21 cellular contexts compared by ENCODE assay signal in genomic region chr15:70167155-70167554, GRCh38.
A peak's percentile ranks its signal among the peaks of the same experiment; 100 is the strongest.
DNase-seq lines count a peak whose midpoint lies in the region; ATAC-seq, FAIRE-seq and TF ChIP-seq lines count a peak whose summit lies in the region.
"Had no signal": no experiment of that assay in that cellular context is flagged by ENCODE, and none has a peak within 500 bp of the region (broad histone marks: within the 10 kb centered on the region; RNA-seq: fewer than 3 reads in every experiment).

No MANE protein-coding gene starts in this region.

- H3K27me3 ChIP-seq in K562 (ENCODE audit: control insufficient read depth in 2 of 2, insufficient read depth in 2 of 2, low read length in 2 of 2) (peaks cover 3 to 63% of the 10 kb centered on the region in 2 experiments; a peak in 3 of 5 replicates), mesenchymal stem cell (ENCODE audit: control insufficient read depth in 1 of 2, insufficient read depth in 1 of 2, low read length in 2 of 2) (peaks cover 15 to 34% of the 10 kb centered on the region in 2 experiments), thyroid gland (no peaks in the 10 kb centered on the region)
- H3K27me3 ChIP-seq: BLaER1 had no signal

- in situ Hi-C loops in K562 (cut with MboI), result no loop called here

- peaks cover 11% of the 10 kb centered on the region for H3K4me1 ChIP-seq in HEK293 (ENCODE audit: control insufficient read depth, insufficient read depth, low read length)
- H3K4me1 ChIP-seq in K562 (replicated peaks in 1 of 2; ENCODE audit: control insufficient read depth in 2 of 2, insufficient read depth in 2 of 2, low read length in 2 of 2), result peaks cover 0 to 5% of the 10 kb centered on the region in 2 experiments; a peak in 4 of 5 replicates
- H3K4me1 ChIP-seq in mesenchymal stem cell (ENCODE audit: control insufficient read depth, insufficient read depth, low read depth, low read length), result peaks cover 11% of the 10 kb centered on the region
- H3K4me1 ChIP-seq in thyroid gland, result peaks cover 30 to 32% of the 10 kb centered on the region in 2 donors
- H3K4me1 ChIP-seq: BLaER1 had no signal

- no TSS peak for BruUV-seq in K562 (replicated peaks; lab: Mats Ljungman, UMichigan)

- H4K91ac ChIP-seq in mesenchymal stem cell (ENCODE audit: low read length), result peak overlapping the region; percentile 28

- no peak overlapping the region for H2BK120ac ChIP-seq in mesenchymal stem cell (ENCODE audit: low read depth, low read length)

- H4K20me1 ChIP-seq in K562 (replicated peaks; ENCODE audit: control insufficient read depth, insufficient read depth, low read length), result 0 out of 2 replicates have a peak, but pooled peaks cover 4% of the 10 kb centered on the region
- H4K20me1 ChIP-seq: BLaER1 had no signal

- H3K36me3 ChIP-seq in HEK293 (ENCODE audit: control insufficient read depth in 2 of 2, insufficient read depth in 1 of 2, low read length in 2 of 2) (no peaks in the 10 kb centered on the region), K562 (ENCODE audit: control insufficient read depth, insufficient read depth, low read length) (no peaks in the 10 kb centered on the region), mesenchymal stem cell (ENCODE audit: control insufficient read depth in 1 of 2, insufficient read depth in 2 of 2, low read depth in 1 of 2, low read length in 2 of 2) (no peaks in the 10 kb centered on the region), thyroid gland (no peaks in the 10 kb centered on the region)
- H3K36me3 ChIP-seq: BLaER1 had no signal

- TF ChIP-seq CTCF in HEK293 (tag by site-specific recombination; IDR thresholded peaks at IDR 0.05) (no peak), K562 (IDR thresholded peaks at IDR 0.05 in 2 of 3, conservative IDR thresholded peaks at IDR 0.05 in 1 of 3; ENCODE audit: insufficient read depth in 2 of 3, low read depth in 1 of 3, low read length in 3 of 3) (no peak), thyroid gland (IDR thresholded peaks at IDR 0.05) (no peak)

- no peak overlapping the region for H2BK12ac ChIP-seq in mesenchymal stem cell (ENCODE audit: low read length in 2 of 2)

- POLR2A ChIA-PET in HEK293 (lab: Yijun Ruan, JAX) (interaction anchor here (1.1 kb wide), 1 partner anchor 67 kb away, joined by 11 read pairs; no protein-coding TSS in a partner anchor), K562 (lab: Yijun Ruan, JAX) (interaction anchor here (0.6 kb wide), 1 partner anchor 12 kb away, joined by 3 read pairs; no protein-coding TSS in a partner anchor)

- no peak overlapping the region for H3K14ac ChIP-seq in mesenchymal stem cell (ENCODE audit: low read length in 2 of 2)

- no peak overlapping the region for H2BK15ac ChIP-seq in mesenchymal stem cell (ENCODE audit: low read depth, poor library complexity, severe bottlenecking)

- H3K4me2 ChIP-seq in K562 (ENCODE audit: insufficient read depth, low read length), result no peak overlapping the region
- H3K4me2 ChIP-seq in mesenchymal stem cell (ENCODE audit: low read length, poor library complexity, severe bottlenecking), result no peak overlapping the region
- H3K4me2 ChIP-seq: BLaER1 had no signal

- intact Hi-C loops in K562 (cut with micrococcal nuclease) (no loop called here), thyroid gland (cut with DNase I) (no loop called here)

- H3K23ac ChIP-seq in mesenchymal stem cell (ENCODE audit: low read length in 2 of 2), result no peak overlapping the region

- TF ChIP-seq POLR2A in K562 (conservative IDR thresholded peaks at IDR 0.05), result no peak
- TF ChIP-seq POLR2A in thyroid gland (IDR thresholded peaks at IDR 0.05), result no peak

- no peak for TF ChIP-seq RAD21 in K562 (CRISPR knock-in tag; conservative IDR thresholded peaks at IDR 0.05 in 1 of 2, IDR thresholded peaks at IDR 0.05 in 1 of 2)

- H3K18ac ChIP-seq in mesenchymal stem cell (ENCODE audit: low read depth in 1 of 2, low read length in 2 of 2), result no peak overlapping the region

- no peak overlapping the region for H2BK5ac ChIP-seq in mesenchymal stem cell (ENCODE audit: low read depth, low read length, poor library complexity, severe bottlenecking)

- H3K79me1 ChIP-seq in mesenchymal stem cell (replicated peaks; ENCODE audit: low read length, poor library complexity, severe bottlenecking), result no peaks in the 10 kb centered on the region

- H2AFZ ChIP-seq in K562 (ENCODE audit: low read depth, low read length) (no peak overlapping the region), mesenchymal stem cell (ENCODE audit: low read depth, low read length) (no peak overlapping the region)
- H2AFZ ChIP-seq: GM23248 had no signal

- no peak for FAIRE-seq in K562 (lab: Jason Lieb, UNC)
- FAIRE-seq: D721Med, GM12878 had no signal

- H3K79me2 ChIP-seq in K562 (ENCODE audit: control insufficient read depth, insufficient read depth, low read length), result no peaks in the 10 kb centered on the region

- H3K4ac ChIP-seq in mesenchymal stem cell (ENCODE audit: low read depth in 1 of 2, low read length in 2 of 2), result no peak overlapping the region

- no peak overlapping the region for H3K4me3 ChIP-seq in HEK293 (ENCODE audit: low read depth, low read length)
- no peak overlapping the region for H3K4me3 ChIP-seq in K562
- no peak overlapping the region for H3K4me3 ChIP-seq in mesenchymal stem cell (ENCODE audit: insufficient read depth in 1 of 2, low read depth in 1 of 2, low read length in 2 of 2)
- no peak overlapping the region for H3K4me3 ChIP-seq in thyroid gland (replicated peaks in 1 of 3)
- H3K4me3 ChIP-seq: BLaER1, GM12878, GM23248 had no signal

- ATAC-seq in K562 (no peak), GM21423 (IDR thresholded peaks at IDR 0.05; ENCODE audit: unreplicated experiment) (no peak), HG02970 (IDR thresholded peaks at IDR 0.05; ENCODE audit: low FRiP score, unreplicated experiment) (no peak)
- ATAC-seq: CD8-positive, alpha-beta T cell; GM12878; HCT116 had no signal

- CTCF ChIA-PET in HEK293 (lab: Yijun Ruan, JAX) (interaction anchor here (1.2 kb wide), 1 partner anchor 15 kb away, joined by 3 read pairs; no protein-coding TSS in a partner anchor), K562 (lab: Yijun Ruan, JAX; ENCODE audit: low intra/inter-chr PET ratio) (no interaction called here)

- DNase-seq in K562 (ENCODE audit: extremely low read depth in 1 of 4, low spot score in 3 of 4), result no peak
- DNase-seq in mesenchymal stem cell, result no peak
- DNase-seq in thyroid gland, result no peak
- DNase-seq in NCI-H345 treated with DMSO at 0.1 percent for 48 hours (lab: John Stamatoyannopoulos, UW; ENCODE audit: unreplicated experiment), result no peak
- DNase-seq: CD4-positive, CD25-positive, alpha-beta regulatory T cell; CD8-positive, alpha-beta T cell; DMS 273 treated with DMSO at 0.1 percent for 48 hours; DMS79; EL; GDM1; GM23248; H9; HFFc6 had no signal

- H4K8ac ChIP-seq in mesenchymal stem cell (ENCODE audit: low read length), result no peak overlapping the region

- 10% methylated on average over 3 of the region's 3 CpGs for WGBS in K562 (ENCODE audit: insufficient coverage, low coverage, missing lambda C conversion rate)
- WGBS in mesenchymal stem cell, result 100% methylated on average over 2 of the region's 3 CpGs
- 63 to 65% methylated on average over 3 of the region's 3 CpGs for WGBS in thyroid gland, 2 donors

- H3K9ac ChIP-seq in K562 (ENCODE audit: insufficient read depth in 1 of 2, low read depth in 2 of 2, low read length in 2 of 2) (no peak overlapping the region), mesenchymal stem cell (ENCODE audit: low read length) (no peak overlapping the region)
- H3K9ac ChIP-seq: BLaER1, GM23248 had no signal

- no peak for TF ChIP-seq EP300 in K562 (IDR thresholded peaks at IDR 0.05; ENCODE audit: low read length)

- H3K9me1 ChIP-seq in K562 (ENCODE audit: control insufficient read depth, insufficient read depth, low read length), result no peaks in the 10 kb centered on the region

- no peak overlapping the region for H2AK5ac ChIP-seq in mesenchymal stem cell (ENCODE audit: low read length, severe bottlenecking)

- H3K27ac ChIP-seq in HEK293 (ENCODE audit: extremely low read depth, low read depth, low read length) (no peak overlapping the region), K562 (ENCODE audit: extremely low read depth, low read depth, low read length) (no peak overlapping the region), mesenchymal stem cell (ENCODE audit: low read length, poor library complexity, severe bottlenecking) (no peak overlapping the region), thyroid gland (peak overlapping the region; percentile 56 to 89 (median 74))
- H3K27ac ChIP-seq: BLaER1, C4-2B, GM23248 had no signal

- H3K9me3 ChIP-seq in HEK293 (ENCODE audit: control insufficient read depth, insufficient read depth, low read depth, low read length), result no peaks in the 10 kb centered on the region
- H3K9me3 ChIP-seq in K562 (replicated peaks; ENCODE audit: control insufficient read depth, insufficient read depth, low read depth, low read length), result no peaks in the 10 kb centered on the region
- peaks cover 5% of the 10 kb centered on the region for H3K9me3 ChIP-seq in mesenchymal stem cell (ENCODE audit: control insufficient read depth, low read length)
- no peaks in the 10 kb centered on the region for H3K9me3 ChIP-seq in thyroid gland
- H3K9me3 ChIP-seq: BLaER1 had no signal

TF ChIP-seq in HEK293, 187 proteins besides CTCF, POLR2A, EP300 and RAD21:
- TF ChIP-seq ZNF768 (tag by site-specific recombination; IDR thresholded peaks at IDR 0.05) (peak; percentile 94; the same call in 1 of the 2 replicates), PRDM1 (tag by site-specific recombination; IDR thresholded peaks at IDR 0.05) (no peak)

TF ChIP-seq in K562, 482 proteins besides CTCF, POLR2A, EP300 and RAD21 (continues in another document):
- TF ChIP-seq PREB (CRISPR knock-in tag; IDR thresholded peaks at IDR 0.05) (no peak), TAF9B (IDR thresholded peaks at IDR 0.05; ENCODE audit: partially characterized antibody) (no peak), RBM34 (IDR thresholded peaks at IDR 0.05; ENCODE audit: borderline replicate concordance, insufficient read depth, low read length) (no peak), NFE2 (IDR thresholded peaks at IDR 0.05; ENCODE audit: low read depth) (no peak), RBM25 (IDR thresholded peaks at IDR 0.05; ENCODE audit: low read depth, low read length, severe bottlenecking) (peak; percentile 82), JUNB (CRISPR knock-in tag; conservative IDR thresholded peaks at IDR 0.05) (no peak), ZNF445 (CRISPR knock-in tag; IDR thresholded peaks at IDR 0.05; ENCODE audit: low read depth) (no peak), ZFX (CRISPR knock-in tag; IDR thresholded peaks at IDR 0.05) (no peak), ZFP36 (IDR thresholded peaks at IDR 0.05; ENCODE audit: low read depth, low read length, partially characterized antibody) (peak; percentile 75), RB1 (IDR thresholded peaks at IDR 0.05; ENCODE audit: low read depth) (no peak), ZNF24 (IDR thresholded peaks at IDR 0.05) (no peak)

Comparison
In these comparisons a context has a peak if more than half of its experiments do, and no peak if none do; other contexts are left out.
1. H3K27ac ChIP-seq: peak in thyroid gland (3 of 3); none in HEK293 (single experiment), K562 (single experiment) and mesenchymal stem cell (single experiment).